In genomic region chr2:18915227-18915626, GRCh38 we compare ENCODE assay signal across 17 cellular contexts.
DNase-seq lines count a peak whose midpoint lies in the region; ATAC-seq and TF ChIP-seq lines count a peak whose summit lies in the region.
"Had no signal": no experiment of that assay in that cellular context is flagged by ENCODE, and none has a peak within 500 bp of the region (broad histone marks: within the 10 kb centered on the region; RNA-seq: fewer than 3 reads in every experiment).

No MANE protein-coding gene starts in this region.

- ATAC-seq in WTC11 (peak; percentile 57; the same call in 1 of the 2 replicates), HG02885 (IDR thresholded peaks at IDR 0.05; ENCODE audit: poor library complexity, unreplicated experiment) (no peak)

- H3K4me3 ChIP-seq in endodermal cell (ENCODE audit: low read length), result no peak overlapping the region
- H3K4me3 ChIP-seq: HAP-1 had no signal

- H3K4me1 Mint-ChIP-seq in WTC11 (peaks cover 12% of the 10 kb centered on the region), endodermal cell (peaks cover 22% of the 10 kb centered on the region), nephron (peaks cover 11% of the 10 kb centered on the region), glutamatergic neuron (ENCODE audit: low read depth, unreplicated experiment) (peaks cover 2% of the 10 kb centered on the region)
- H3K4me1 Mint-ChIP-seq: CD4-positive, alpha-beta memory T cell had no signal

- H3K9me3 ChIP-seq in endodermal cell (ENCODE audit: control insufficient read depth, low read length), result no peaks in the 10 kb centered on the region
- H3K9me3 ChIP-seq: HAP-1 had no signal

- CTCF ChIA-PET in WTC11 (lab: Charles Lee), result no interaction called here

- no peak for DNase-seq in WTC11 (ENCODE audit: low spot score)
- no peak for DNase-seq in endodermal cell
- no peak for DNase-seq in glutamatergic neuron
- DNase-seq in effector CD8-positive, alpha-beta T cell (lab: John Stamatoyannopoulos, UW), result no peak
- no peak for DNase-seq in posterior cingulate gyrus
- DNase-seq: C1 segment of cervical spinal cord; Calu3; CD4-positive, alpha-beta memory T cell; COR-L47; DMS53; DMS79 treated with DMSO at 0.1 percent for 48 hours; GF-D8; GOT3; HFFc6 had no signal

- H3K9me3 Mint-ChIP-seq in WTC11, result peaks cover 3% of the 10 kb centered on the region; the same call in 1 of the 2 replicates
- peaks cover 2% of the 10 kb centered on the region for H3K9me3 Mint-ChIP-seq in endodermal cell
- H3K9me3 Mint-ChIP-seq in nephron, result no peaks in the 10 kb centered on the region
- H3K9me3 Mint-ChIP-seq in glutamatergic neuron (ENCODE audit: unreplicated experiment), result no peaks in the 10 kb centered on the region
- H3K9me3 Mint-ChIP-seq: CD4-positive, alpha-beta memory T cell; HFFc6 had no signal

- no peak overlapping the region for H3K9ac ChIP-seq in endodermal cell (ENCODE audit: extremely low read depth, low read length, poor library complexity, severe bottlenecking)

- TF ChIP-seq CTCF in WTC11 (IDR thresholded peaks at IDR 0.05) (no peak), endodermal cell (conservative IDR thresholded peaks at IDR 0.05) (no peak), nephron (IDR thresholded peaks at IDR 0.05; ENCODE audit: unreplicated experiment in 3 of 3) (no peak), glutamatergic neuron (IDR thresholded peaks at IDR 0.05; ENCODE audit: partially characterized antibody, unreplicated experiment) (no peak)

- intact Hi-C loops in posterior cingulate gyrus (cut with DNase I), result no loop called here

- peaks cover 13% of the 10 kb centered on the region for H3K4me1 ChIP-seq in endodermal cell (ENCODE audit: control insufficient read depth, insufficient read depth, low read length)
- H3K4me1 ChIP-seq: HAP-1 had no signal

- H3K36me3 ChIP-seq in endodermal cell (ENCODE audit: control insufficient read depth, insufficient read depth, low read length), result no peaks in the 10 kb centered on the region
- H3K36me3 ChIP-seq: HAP-1 had no signal

- H3K27me3 Mint-ChIP-seq in WTC11 (ENCODE audit: low read depth) (no peaks in the 10 kb centered on the region), endodermal cell (ENCODE audit: insufficient read depth) (no peaks in the 10 kb centered on the region), nephron (ENCODE audit: low read depth) (peaks cover 5% of the 10 kb centered on the region), glutamatergic neuron (ENCODE audit: unreplicated experiment) (no peaks in the 10 kb centered on the region)
- H3K27me3 Mint-ChIP-seq: CD4-positive, alpha-beta memory T cell had no signal

- no peak overlapping the region for H3K27ac Mint-ChIP-seq in WTC11
- H3K27ac Mint-ChIP-seq in endodermal cell, result no peak overlapping the region
- peak overlapping the region in 2 of 3 experiments; percentile 2 to 38 for H3K27ac Mint-ChIP-seq in nephron
- no peak overlapping the region for H3K27ac Mint-ChIP-seq in glutamatergic neuron (ENCODE audit: unreplicated experiment)
- H3K27ac Mint-ChIP-seq: CD4-positive, alpha-beta memory T cell; HFFc6 had no signal

- H3K4me3 Mint-ChIP-seq in WTC11, result no peak overlapping the region
- H3K4me3 Mint-ChIP-seq in endodermal cell, result no peak overlapping the region
- H3K4me3 Mint-ChIP-seq in nephron, result no peak overlapping the region
- no peak overlapping the region for H3K4me3 Mint-ChIP-seq in glutamatergic neuron (ENCODE audit: unreplicated experiment)
- H3K4me3 Mint-ChIP-seq: CD4-positive, alpha-beta memory T cell; HFFc6 had no signal

- H3K36me3 Mint-ChIP-seq in WTC11, result no peaks in the 10 kb centered on the region
- no peaks in the 10 kb centered on the region for H3K36me3 Mint-ChIP-seq in endodermal cell (ENCODE audit: low read depth)
- no peaks in the 10 kb centered on the region for H3K36me3 Mint-ChIP-seq in nephron (ENCODE audit: low read depth)
- no peaks in the 10 kb centered on the region for H3K36me3 Mint-ChIP-seq in glutamatergic neuron (ENCODE audit: unreplicated experiment)

- no peaks in the 10 kb centered on the region for H3K27me3 ChIP-seq in endodermal cell (ENCODE audit: control insufficient read depth, insufficient read depth, low read length, poor library complexity, severe bottlenecking)

- peak overlapping the region; percentile 9 for H3K27ac ChIP-seq in endodermal cell (ENCODE audit: low read depth, low read length)

- 11 to 14% methylated on average over 1 of the region's 1 CpG for WGBS in endodermal cell (ENCODE audit: insufficient coverage in 1 of 2, insufficient read length in 1 of 2), 2 experiments

- POLR2A ChIA-PET in WTC11 (lab: Charles Lee), result no interaction called here

TF ChIP-seq in WTC11, 78 proteins besides CTCF, POLR2A, EP300 and RAD21:
- no peak for TF ChIP-seq ZNF281 (CRISPR knock-in tag; IDR thresholded peaks at IDR 0.05)
- TF ChIP-seq ZSCAN18 (CRISPR knock-in tag; IDR thresholded peaks at IDR 0.05), result no peak
- no peak for TF ChIP-seq ATF2 (CRISPR knock-in tag; IDR thresholded peaks at IDR 0.05; ENCODE audit: borderline replicate concordance, low read depth)
- TF ChIP-seq ETV6 (CRISPR knock-in tag; IDR thresholded peaks at IDR 0.05), result no peak
- no peak for TF ChIP-seq ZNF232 (CRISPR knock-in tag; IDR thresholded peaks at IDR 0.05)
- TF ChIP-seq NR1H2 (CRISPR knock-in tag; IDR thresholded peaks at IDR 0.05), result no peak
- TF ChIP-seq ZNF219 (CRISPR knock-in tag; IDR thresholded peaks at IDR 0.05; ENCODE audit: borderline replicate concordance), result no peak
- TF ChIP-seq ZNF671 (CRISPR knock-in tag; IDR thresholded peaks at IDR 0.05), result no peak
- TF ChIP-seq ZNF263 (CRISPR knock-in tag; IDR thresholded peaks at IDR 0.05; ENCODE audit: low read depth), result no peak
- no peak for TF ChIP-seq ZNF416 (CRISPR knock-in tag; IDR thresholded peaks at IDR 0.05)

Comparison
In these comparisons a context has a peak if more than half of its experiments do, and no peak if none do; other contexts are left out.
1. H3K27ac Mint-ChIP-seq: peak in nephron (2 of 3); none in WTC11 (single experiment), endodermal cell (single experiment) and glutamatergic neuron (single experiment).